8 cellular contexts compared by ENCODE assay signal in the genomic region with DNA sequence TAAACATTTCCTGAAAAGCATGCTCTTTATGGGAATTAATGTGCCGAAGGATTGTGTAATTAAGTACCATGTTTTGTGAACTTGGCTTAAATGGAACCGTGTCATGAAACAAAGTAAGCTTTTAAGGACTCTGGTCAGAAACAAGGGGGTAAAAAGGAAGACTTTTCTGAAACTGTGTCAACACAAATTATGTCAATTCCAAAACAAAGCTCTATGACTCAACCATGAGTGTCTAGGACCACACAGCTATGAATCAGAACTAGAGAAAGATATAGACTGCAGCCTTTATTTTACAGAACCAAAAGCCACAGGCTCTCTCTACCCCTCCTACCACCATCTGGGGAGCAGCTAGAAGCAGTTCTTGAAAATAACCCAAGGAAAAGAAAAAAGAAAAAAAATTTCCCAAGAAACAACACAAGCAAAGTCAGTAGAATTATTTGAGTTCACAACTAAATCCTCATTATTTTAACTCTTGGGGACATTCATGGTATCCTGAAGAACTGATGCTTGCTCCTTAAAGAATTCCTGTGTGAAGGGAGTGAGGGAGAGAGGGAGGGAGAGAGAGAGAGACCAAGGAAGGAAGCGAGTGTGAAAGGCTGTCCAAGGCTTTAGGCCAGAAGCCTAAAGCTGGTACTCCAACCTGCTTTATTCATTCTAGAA.
DNase-seq lines count a peak whose midpoint lies in the region; ATAC-seq and TF ChIP-seq lines count a peak whose summit lies in the region.

No MANE protein-coding gene starts in this region.

- H3K4me2 ChIP-seq in BLaER1 treated with 17β-estradiol and CSF1 and Interleukin-3, amounts not matched to agents 10 nM and 100 nM: peak overlapping the region; percentile 20 to 85 (median 50); a peak in 19 of 22 replicates

- H3K27ac ChIP-seq in BLaER1 treated with 17β-estradiol and CSF1 and Interleukin-3, amounts not matched to agents 10 nM and 100 nM: peak overlapping the region; percentile 57 to 87 (median 72)
- peak overlapping the region; percentile 38 for H3K27ac ChIP-seq in psoas muscle

- POLR2A ChIA-PET in activated CD4-positive, alpha-beta memory T cell treated with anti-CD3 and anti-CD28 coated beads, Interleukin-2, amount 10 ng/mL, durations not matched to agents 7 days and 5 days (lab: Charles Lee): interaction anchor here (0.5 to 4.6 kb wide), 15 partner anchors 9 to 351 kb away, joined by 3 to 66 read pairs (median 5); a partner anchor contains a TSS

- H3K36me3 Mint-ChIP-seq in activated CD4-positive, alpha-beta memory T cell treated with anti-CD3 and anti-CD28 coated beads, Interleukin-2, amount 10 ng/mL, durations not matched to agents 7 days and 5 days (ENCODE audit: low read depth): peaks cover 42% of the 10 kb centered on the region

- H3K4me1 Mint-ChIP-seq in activated CD4-positive, alpha-beta memory T cell treated with anti-CD3 and anti-CD28 coated beads, Interleukin-2, amount 10 ng/mL, durations not matched to agents 7 days and 5 days: peaks cover 38% of the 10 kb centered on the region

- no peak overlapping the region for H3K4me3 Mint-ChIP-seq in activated CD4-positive, alpha-beta memory T cell treated with anti-CD3 and anti-CD28 coated beads, Interleukin-2, amount 10 ng/mL, durations not matched to agents 7 days and 5 days

- H3K36me3 ChIP-seq in BLaER1 treated with 17β-estradiol and CSF1 and Interleukin-3, amounts not matched to agents 10 nM and 100 nM: peaks cover 82 to 100% (median 90%) of the 10 kb centered on the region in 11 experiments
- H3K36me3 ChIP-seq in psoas muscle (ENCODE audit: insufficient read depth in 1 of 2, low read depth in 1 of 2): peaks cover 2 to 46% of the 10 kb centered on the region in 2 donors

- WGBS in psoas muscle, 3 donors: 52 to 60% (median 54%) methylated on average over 3 of the region's 3 CpGs

- DNase-seq in activated CD4-positive, alpha-beta memory T cell treated with anti-CD3 and anti-CD28 coated beads, Interleukin-2, amount 10 ng/mL, durations not matched to agents 7 days and 5 days: peak; percentile 30
- peak; percentile 95 for DNase-seq in fibroblast of the aortic adventitia (ENCODE audit: low read depth)
- DNase-seq in psoas muscle: no peak
- DNase-seq in amygdala (lab: John Stamatoyannopoulos, UW): no peak
- no peak for DNase-seq in midbrain (lab: John Stamatoyannopoulos, UW)

- peaks cover 49 to 88% (median 66%) of the 10 kb centered on the region in 10 experiments for H3K4me1 ChIP-seq in BLaER1 treated with 17β-estradiol and CSF1 and Interleukin-3, amounts not matched to agents 10 nM and 100 nM
- peaks cover 34% of the 10 kb centered on the region for H3K4me1 ChIP-seq in psoas muscle

- peaks cover 6 to 90% (median 49%) of the 10 kb centered on the region in 11 experiments; a peak in 18 of 22 replicates for H4K20me1 ChIP-seq in BLaER1 treated with 17β-estradiol and CSF1 and Interleukin-3, amounts not matched to agents 10 nM and 100 nM

- TF ChIP-seq CTCF in fibroblast of the aortic adventitia (IDR thresholded peaks at IDR 0.05; ENCODE audit: insufficient read depth, low read length) (no peak), psoas muscle (IDR thresholded peaks at IDR 0.05) (no peak)

- no peaks in the 10 kb centered on the region for H3K27me3 Mint-ChIP-seq in activated CD4-positive, alpha-beta memory T cell treated with anti-CD3 and anti-CD28 coated beads, Interleukin-2, amount 10 ng/mL, durations not matched to agents 7 days and 5 days

- peak overlapping the region; percentile 34 to 71 (median 55); a peak in 19 of 22 replicates for H3K9ac ChIP-seq in BLaER1 treated with 17β-estradiol and CSF1 and Interleukin-3, amounts not matched to agents 10 nM and 100 nM

- no peaks in the 10 kb centered on the region for H3K27me3 ChIP-seq in BLaER1 treated with 17β-estradiol and CSF1 and Interleukin-3, amounts not matched to agents 10 nM and 100 nM
- no peaks in the 10 kb centered on the region for H3K27me3 ChIP-seq in psoas muscle (ENCODE audit: insufficient read depth in 3 of 3, low read length in 2 of 3)

- no peak overlapping the region for H3K4me3 ChIP-seq in BLaER1 treated with 17β-estradiol and CSF1 and Interleukin-3, amounts not matched to agents 10 nM and 100 nM
- H3K4me3 ChIP-seq in fibroblast of the aortic adventitia (ENCODE audit: low read depth, low read length) (no peak overlapping the region), psoas muscle (no peak overlapping the region)

- peak; percentile 62 for ATAC-seq in GM19397 (IDR thresholded peaks at IDR 0.05; ENCODE audit: unreplicated experiment)
- ATAC-seq in HG03571 (IDR thresholded peaks at IDR 0.05; ENCODE audit: unreplicated experiment): peak; percentile 72
- peak; percentile 46 to 65 (median 62) for ATAC-seq in psoas muscle

- H3K9me3 Mint-ChIP-seq in activated CD4-positive, alpha-beta memory T cell treated with anti-CD3 and anti-CD28 coated beads, Interleukin-2, amount 10 ng/mL, durations not matched to agents 7 days and 5 days: no peaks in the 10 kb centered on the region

- H3K9me3 ChIP-seq in BLaER1 treated with 17β-estradiol and CSF1 and Interleukin-3, amounts not matched to agents 10 nM and 100 nM (replicated peaks in 1 of 11): no peaks in the 10 kb centered on the region
- no peaks in the 10 kb centered on the region for H3K9me3 ChIP-seq in psoas muscle

- intact Hi-C loops in psoas muscle (cut with DNase I): loop anchor here in 1 of 2 donors (5.0 kb wide), 1 partner anchor 348 kb away; no protein-coding TSS in a partner anchor

- H3K27ac Mint-ChIP-seq in activated CD4-positive, alpha-beta memory T cell treated with anti-CD3 and anti-CD28 coated beads, Interleukin-2, amount 10 ng/mL, durations not matched to agents 7 days and 5 days: peak overlapping the region; percentile 68

- CTCF ChIA-PET in activated CD4-positive, alpha-beta memory T cell treated with anti-CD3 and anti-CD28 coated beads, Interleukin-2, amount 10 ng/mL, durations not matched to agents 7 days and 5 days (lab: Charles Lee): interaction anchor here (0.6 to 9.1 kb wide), 14 partner anchors 9 to 349 kb away, joined by 3 to 441 read pairs (median 8); a partner anchor contains a TSS

Comparison
In these comparisons a context has a peak if more than half of its experiments do, and no peak if none do; other contexts are left out.
1. DNase-seq: peak in activated CD4-positive, alpha-beta memory T cell treated with anti-CD3 and anti-CD28 coated beads, Interleukin-2, amount 10 ng/mL, durations not matched to agents 7 days and 5 days (single experiment) and fibroblast of the aortic adventitia (single experiment); none in psoas muscle (0 of 2), amygdala (0 of 56) and midbrain (single experiment).
2. Peak in every context shown above with its lines, with median percentiles within 50 percentile points of each other: ATAC-seq.